In the genomic region with DNA sequence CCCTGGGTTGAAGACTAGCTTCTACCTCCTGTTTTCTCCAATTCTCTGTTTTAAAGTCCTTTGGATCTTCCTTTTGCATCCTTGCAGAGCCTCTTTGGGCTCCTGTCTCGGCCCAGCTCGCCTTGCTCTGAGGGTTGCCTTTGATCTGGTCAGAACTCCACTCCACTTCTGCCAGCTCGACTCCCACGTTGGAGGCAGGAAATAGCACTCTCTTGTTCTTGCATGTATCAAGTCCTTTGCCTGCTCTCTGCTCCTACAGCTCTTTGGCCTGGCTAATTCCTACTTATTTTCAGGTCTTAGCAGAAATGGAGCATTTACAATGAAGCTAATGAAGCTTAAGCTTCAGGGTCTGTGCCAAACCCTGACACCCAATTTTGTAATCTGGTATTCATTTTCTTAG, we compare ENCODE assay signal across 17 cellular contexts. TPM values are rescaled to one million over a fixed set of nuclear protein-coding genes. Genes with fewer than 3 reads are reported as not detected.
DNase-seq lines count a peak whose midpoint lies in the region; TF ChIP-seq lines count a peak whose summit lies in the region.
"Had no signal": no experiment of that assay in that cellular context is flagged by ENCODE, and none has a peak within 500 bp of the region (broad histone marks: within the 10 kb centered on the region; RNA-seq: fewer than 3 reads in every experiment).

No MANE protein-coding gene starts in this region.

- no peak for TF ChIP-seq POLR2A in testis (IDR thresholded peaks at IDR 0.05)
- TF ChIP-seq POLR2A in esophagus muscularis mucosa (IDR thresholded peaks at IDR 0.05; ENCODE audit: low read depth) = no peak

- BruUV-seq in mammary epithelial cell (replicated peaks; lab: Mats Ljungman, UMichigan) = no TSS peak
- BruUV-seq in MCF 10A (replicated peaks; lab: Mats Ljungman, UMichigan) = no TSS peak

- CTCF ChIA-PET in mammary epithelial cell (lab: Charles Lee; ENCODE audit: low non-redundant PET) = no interaction called here
- CTCF ChIA-PET in MCF 10A (lab: Yijun Ruan, JAX) = interaction anchor here (0.6 to 5.2 kb wide), 6 partner anchors 11 to 446 kb away, joined by 3 to 39 read pairs (median 3); no protein-coding TSS in a partner anchor

- H3K9ac ChIP-seq in mammary epithelial cell (ENCODE audit: insufficient read depth, low read length) = no peak overlapping the region
- H3K9ac ChIP-seq: BLaER1 treated with 17β-estradiol and CSF1 and Interleukin-3, amounts not matched to agents 10 nM and 100 nM had no signal

- no peak overlapping the region for H3K27ac Mint-ChIP-seq in MCF 10A (ENCODE audit: low read depth, unreplicated experiment)

- no peaks in the 10 kb centered on the region for H3K4me1 Mint-ChIP-seq in MCF 10A (ENCODE audit: insufficient read depth, unreplicated experiment)
- H3K4me1 Mint-ChIP-seq: CD4-positive, alpha-beta memory T cell had no signal

- no peaks in the 10 kb centered on the region for H3K79me2 ChIP-seq in mammary epithelial cell (ENCODE audit: insufficient read depth, low read length)

- WGBS in mammary epithelial cell (ENCODE audit: low coverage, missing lambda C conversion rate) = 14% methylated on average over 4 of the region's 4 CpGs
- WGBS in testis, 2 donors = 35 to 46% methylated on average over 4 of the region's 4 CpGs
- 54% methylated on average over 4 of the region's 4 CpGs for WGBS in esophagus muscularis mucosa

- H3K9me3 ChIP-seq in mammary epithelial cell (replicated peaks; ENCODE audit: insufficient read depth, low read length) (no peaks in the 10 kb centered on the region), testis (no peaks in the 10 kb centered on the region), esophagus muscularis mucosa (no peaks in the 10 kb centered on the region)
- H3K9me3 ChIP-seq: BLaER1 treated with 17β-estradiol and CSF1 and Interleukin-3, amounts not matched to agents 10 nM and 100 nM had no signal

- no peak for TF ChIP-seq CTCF in mammary epithelial cell (conservative IDR thresholded peaks at IDR 0.05 in 1 of 2, IDR thresholded peaks at IDR 0.05 in 1 of 2; ENCODE audit: extremely low read depth in 1 of 2, insufficient read depth in 1 of 2, low read depth in 1 of 2, low read length in 2 of 2)
- TF ChIP-seq CTCF in MCF 10A (IDR thresholded peaks at IDR 0.05; ENCODE audit: unreplicated experiment) = no peak
- no peak for TF ChIP-seq CTCF in testis (IDR thresholded peaks at IDR 0.05)
- TF ChIP-seq CTCF in coronary artery (IDR thresholded peaks at IDR 0.05) = no peak
- no peak for TF ChIP-seq CTCF in esophagus muscularis mucosa (IDR thresholded peaks at IDR 0.05)

- H3K27me3 ChIP-seq in mammary epithelial cell (ENCODE audit: insufficient read depth, low read length) = no peaks in the 10 kb centered on the region
- no peaks in the 10 kb centered on the region for H3K27me3 ChIP-seq in testis
- H3K27me3 ChIP-seq in esophagus muscularis mucosa = no peaks in the 10 kb centered on the region
- H3K27me3 ChIP-seq: BLaER1 treated with 17β-estradiol and CSF1 and Interleukin-3, amounts not matched to agents 10 nM and 100 nM had no signal

- peak overlapping the region; percentile 60 for H2AFZ ChIP-seq in mammary epithelial cell (ENCODE audit: low read depth, low read length)

- H3K4me3 ChIP-seq in mammary epithelial cell (replicated peaks in 1 of 3; ENCODE audit: insufficient read depth in 1 of 3, low read depth in 2 of 3, low read length in 3 of 3) (no peak overlapping the region), testis (no peak overlapping the region), coronary artery (no peak overlapping the region), esophagus muscularis mucosa (no peak overlapping the region)
- H3K4me3 ChIP-seq: BLaER1 treated with 17β-estradiol and CSF1 and Interleukin-3, amounts not matched to agents 10 nM and 100 nM; GM12878 had no signal

- no peaks in the 10 kb centered on the region for H3K9me3 Mint-ChIP-seq in MCF 10A (ENCODE audit: unreplicated experiment)

- TF ChIP-seq EP300 in esophagus muscularis mucosa (IDR thresholded peaks at IDR 0.05) = no peak

- intact Hi-C loops in mammary epithelial cell (cut with micrococcal nuclease) = no loop called here
- intact Hi-C loops in MCF 10A (cut with micrococcal nuclease) = no loop called here
- intact Hi-C loops in testis (cut with DNase I; ENCODE audit: low total_unique reads) = no loop called here
- intact Hi-C loops in esophagus muscularis mucosa (cut with DNase I) = no loop called here

- H3K4me2 ChIP-seq in mammary epithelial cell (ENCODE audit: insufficient read depth, low read depth, low read length) = no peak overlapping the region
- H3K4me2 ChIP-seq: BLaER1 treated with 17β-estradiol and CSF1 and Interleukin-3, amounts not matched to agents 10 nM and 100 nM had no signal

- no peaks in the 10 kb centered on the region for H4K20me1 ChIP-seq in mammary epithelial cell (ENCODE audit: insufficient read depth, low read length)
- H4K20me1 ChIP-seq: BLaER1 treated with 17β-estradiol and CSF1 and Interleukin-3, amounts not matched to agents 10 nM and 100 nM had no signal

- dilution Hi-C loops in mammary epithelial cell (cut with HindIII; ENCODE audit: low sequenced_read_pairs) = loop anchor here (5.0 kb wide), 1 partner anchor 77 kb away; no protein-coding TSS in a partner anchor

- H3K27me3 Mint-ChIP-seq in MCF 10A (ENCODE audit: insufficient read depth, unreplicated experiment) = no peaks in the 10 kb centered on the region

- in situ Hi-C loops in mammary epithelial cell (cut with MboI; ENCODE audit: low sequenced_read_pairs in 2 of 2) = no loop called here

- H3K4me3 Mint-ChIP-seq in MCF 10A (ENCODE audit: unreplicated experiment) = no peak overlapping the region
- H3K4me3 Mint-ChIP-seq: CD4-positive, alpha-beta memory T cell had no signal

- no peak for DNase-seq in mammary epithelial cell
- no peak for DNase-seq in MCF 10A (ENCODE audit: unreplicated experiment)
- peak; percentile 11 for DNase-seq in NCI-H226
- peak; percentile 53 for DNase-seq in islet precursor cell
- DNase-seq in testis = peak; percentile 55
- no peak for DNase-seq in coronary artery (ENCODE audit: low spot score)
- no peak for DNase-seq in esophagus muscularis mucosa (ENCODE audit: extremely low spot score)
- DNase-seq: 8988T; CD4-positive, alpha-beta memory T cell; DND-41; NCI-H1092; NCI-H1436; NCI-H1930; NCI-H510A; NCI-H748 treated with DMSO at 0.1 percent for 48 hours had no signal

- no peak overlapping the region for H3K27ac ChIP-seq in mammary epithelial cell (ENCODE audit: insufficient read depth, low read depth, low read length)
- H3K27ac ChIP-seq in testis = no peak overlapping the region
- no peak overlapping the region for H3K27ac ChIP-seq in coronary artery
- H3K27ac ChIP-seq in esophagus muscularis mucosa (replicated peaks in 1 of 4) = no peak overlapping the region
- H3K27ac ChIP-seq: BLaER1 treated with 17β-estradiol and CSF1 and Interleukin-3, amounts not matched to agents 10 nM and 100 nM had no signal

- H3K36me3 ChIP-seq in mammary epithelial cell (ENCODE audit: insufficient read depth, low read length) (no peaks in the 10 kb centered on the region), testis (ENCODE audit: low read depth, missing control alignments) (no peaks in the 10 kb centered on the region), esophagus muscularis mucosa (no peaks in the 10 kb centered on the region)
- H3K36me3 ChIP-seq: BLaER1 treated with 17β-estradiol and CSF1 and Interleukin-3, amounts not matched to agents 10 nM and 100 nM had no signal

- H3K4me1 ChIP-seq in mammary epithelial cell (ENCODE audit: insufficient read depth, low read length) (no peaks in the 10 kb centered on the region), testis (no peaks in the 10 kb centered on the region), esophagus muscularis mucosa (no peaks in the 10 kb centered on the region)
- H3K4me1 ChIP-seq: BLaER1 treated with 17β-estradiol and CSF1 and Interleukin-3, amounts not matched to agents 10 nM and 100 nM had no signal

- H3K36me3 Mint-ChIP-seq in MCF 10A (ENCODE audit: insufficient read depth, unreplicated experiment) = no peaks in the 10 kb centered on the region
- H3K36me3 Mint-ChIP-seq: CD4-positive, alpha-beta memory T cell had no signal

- POLR2A ChIA-PET in MCF 10A (lab: Yijun Ruan, JAX) = interaction anchor here (0.6 to 4.2 kb wide), 2 partner anchors 21 to 167 kb away, joined by 3 to 15 read pairs; partner anchors contain the start of gene B3GALNT2

RNA-seq across cellular contexts. Expression of gene B3GALNT2, which starts 21.1 kb away (rescaled TPM):
- 10 to 100 TPM; 50.8 to 66.3 TPM for total RNA-seq in mammary epithelial cell
- 25.4 TPM for polyA plus RNA-seq in mammary epithelial cell
- polyA minus RNA-seq in mammary epithelial cell = 65.5 TPM
- 82.4 and 88.4 TPM in 2 replicates for total RNA-seq in MCF 10A (2022)
- total RNA-seq in testis = 10 to 100 TPM; 32.3 to 62.5 TPM
- 18.3 TPM for polyA plus RNA-seq in testis (ENCODE audit: insufficient read depth, low read depth, low replicate concordance)
- 10 to 100 TPM; 49.0 to 68.4 (median 55.5) TPM for total RNA-seq in esophagus muscularis mucosa

Comparison
In these comparisons a context has a peak if more than half of its experiments do, and no peak if none do; other contexts are left out.
1. DNase-seq: peak in NCI-H226 (single experiment), islet precursor cell (single experiment) and testis (single experiment); none in mammary epithelial cell (single experiment), MCF 10A (single experiment), coronary artery (single experiment) and esophagus muscularis mucosa (single experiment).